16 cellular contexts compared by ENCODE assay signal in genomic region chr15:66964791-66965190, GRCh38.
DNase-seq lines count a peak whose midpoint lies in the region; ATAC-seq and TF ChIP-seq lines count a peak whose summit lies in the region.
"Had no signal": no experiment of that assay in that cellular context is flagged by ENCODE, and none has a peak within 500 bp of the region (broad histone marks: within the 10 kb centered on the region; RNA-seq: fewer than 3 reads in every experiment).

No MANE protein-coding gene starts in this region.

- no peak overlapping the region for H2BK5ac ChIP-seq in H9 (ENCODE audit: insufficient read length, low read length)

- H3K27me3 ChIP-seq in H9 (ENCODE audit: insufficient read depth, low read length), result no peaks in the 10 kb centered on the region

- no peak overlapping the region; the same call in 1 of the 2 replicates for H3K4ac ChIP-seq in H9 (ENCODE audit: low read depth, low read length)

- no peak overlapping the region for H4K8ac ChIP-seq in H9 (replicated peaks; ENCODE audit: insufficient read length, low read depth, low read length)

- H3K79me1 ChIP-seq in H9 (ENCODE audit: insufficient read depth, low read depth, low read length, poor library complexity, severe bottlenecking), result no peaks in the 10 kb centered on the region

- no peaks in the 10 kb centered on the region for H3K9me3 Mint-ChIP-seq in H9
- H3K9me3 Mint-ChIP-seq in dendritic cell treated with granulocyte-macrophage colony-stimulating factor and Interleukin-4, amounts not matched to agents 40 ng/mL and 50 ng/mL, for 4 days, result no peaks in the 10 kb centered on the region
- H3K9me3 Mint-ChIP-seq: CD4-positive, alpha-beta T cell; CD8-positive, alpha-beta memory T cell; HFFc6 had no signal

- H3K79me2 ChIP-seq in H9 (ENCODE audit: insufficient read depth, low read length), result no peaks in the 10 kb centered on the region

- no peak for TF ChIP-seq CTCF in H9 (conservative IDR thresholded peaks at IDR 0.05)

- H3K27ac Mint-ChIP-seq in H9, result no peak overlapping the region
- H3K27ac Mint-ChIP-seq in dendritic cell treated with granulocyte-macrophage colony-stimulating factor and Interleukin-4, amounts not matched to agents 40 ng/mL and 50 ng/mL, for 4 days, result peak overlapping the region; percentile 85
- H3K27ac Mint-ChIP-seq: CD4-positive, alpha-beta T cell; CD8-positive, alpha-beta memory T cell; HFFc6 had no signal

- no peak overlapping the region for H3K56ac ChIP-seq in H9 (ENCODE audit: insufficient read length, low read depth, low read length)

- H3K9me3 ChIP-seq in H9 (ENCODE audit: control insufficient read depth, low read depth, low read length), result no peaks in the 10 kb centered on the region

- peaks cover 4% of the 10 kb centered on the region for H3K27me3 Mint-ChIP-seq in H9 (ENCODE audit: low read depth)
- H3K27me3 Mint-ChIP-seq in dendritic cell treated with granulocyte-macrophage colony-stimulating factor and Interleukin-4, amounts not matched to agents 40 ng/mL and 50 ng/mL, for 4 days, result peaks cover 46% of the 10 kb centered on the region
- H3K27me3 Mint-ChIP-seq: CD4-positive, alpha-beta T cell had no signal

- no peak overlapping the region for H3K4me2 ChIP-seq in H9 (ENCODE audit: insufficient read depth, insufficient read length, low read length)

- no peaks in the 10 kb centered on the region for H3K4me1 ChIP-seq in H9 (ENCODE audit: insufficient read depth, low read length)
- H3K4me1 ChIP-seq: HAP-1 had no signal

- H4K5ac ChIP-seq in H9 (ENCODE audit: insufficient read length, low read depth, low read length), result no peak overlapping the region

- no peak overlapping the region for H2BK20ac ChIP-seq in H9 (ENCODE audit: low read depth, low read length, poor library complexity, severe bottlenecking)

- peak overlapping the region; percentile 29 for H3K18ac ChIP-seq in H9 (ENCODE audit: insufficient read length, low read depth, low read length)

- H2AFZ ChIP-seq in H9 (ENCODE audit: low read length), result no peak overlapping the region
- H2AFZ ChIP-seq: GM23248 had no signal

- H4K20me1 ChIP-seq in H9 (ENCODE audit: control insufficient read depth, insufficient read depth, insufficient read length), result no peaks in the 10 kb centered on the region

- H3K23ac ChIP-seq in H9 (ENCODE audit: insufficient read length, low read depth, low read length), result no peak overlapping the region

- no peaks in the 10 kb centered on the region for H3K36me3 Mint-ChIP-seq in H9 (ENCODE audit: insufficient read depth in 1 of 3, low read depth in 3 of 3)
- no peaks in the 10 kb centered on the region for H3K36me3 Mint-ChIP-seq in dendritic cell treated with granulocyte-macrophage colony-stimulating factor and Interleukin-4, amounts not matched to agents 40 ng/mL and 50 ng/mL, for 4 days (ENCODE audit: low read depth)
- H3K36me3 Mint-ChIP-seq: CD8-positive, alpha-beta memory T cell had no signal

- H3K4me3 Mint-ChIP-seq in H9, result no peak overlapping the region
- H3K4me3 Mint-ChIP-seq in dendritic cell treated with granulocyte-macrophage colony-stimulating factor and Interleukin-4, amounts not matched to agents 40 ng/mL and 50 ng/mL, for 4 days, result no peak overlapping the region
- H3K4me3 Mint-ChIP-seq: CD4-positive, alpha-beta T cell; CD8-positive, alpha-beta memory T cell; HFFc6 had no signal

- no CpG with 5 or more reads among the region's 9 CpGs for WGBS in H9 (ENCODE audit: extremely low coverage, insufficient read length, low lambda C conversion rate)

- no peaks in the 10 kb centered on the region for H3K23me2 ChIP-seq in H9 (ENCODE audit: insufficient read length, low read depth, low read length, poor library complexity, severe bottlenecking)

- H2AK5ac ChIP-seq in H9 (ENCODE audit: insufficient read length, low read length), result no peak overlapping the region

- H2BK12ac ChIP-seq in H9 (ENCODE audit: insufficient read length, low read depth, low read length), result no peak overlapping the region

- H3K9ac ChIP-seq in H9 (ENCODE audit: extremely low read depth, insufficient read length, low read length), result no peak overlapping the region
- H3K9ac ChIP-seq: GM23248 had no signal

- intact Hi-C loops in dendritic cell treated with granulocyte-macrophage colony-stimulating factor and Interleukin-4, amounts not matched to agents 40 ng/mL and 50 ng/mL, for 4 days (cut with micrococcal nuclease), result loop anchor here (10.0 kb wide), 1 partner anchor 60 kb away; no protein-coding TSS in a partner anchor

- no peak for DNase-seq in H9
- peak; percentile 18 for DNase-seq in left lobe of liver (ENCODE audit: low spot score)
- no peak for DNase-seq in stimulated activated CD4-positive, alpha-beta T cell treated with anti-CD3 and anti-CD28 coated beads, Interleukin-1b, Interleukin-23, amount 100 ng/mL, for 48 hours
- DNase-seq: CD4-positive, alpha-beta T cell; CD8-positive, alpha-beta memory T cell; DMS 273 treated with DMSO at 0.1 percent for 48 hours; DMS79; GF-D8; GM23248; HFFc6 had no signal

- H3K27ac ChIP-seq in H9 (ENCODE audit: insufficient read length, low read depth, low read length), result no peak overlapping the region
- H3K27ac ChIP-seq: C4-2B, GM23248 had no signal

- H2BK15ac ChIP-seq in H9 (ENCODE audit: low read depth, low read length), result no peak overlapping the region

- no peak for ATAC-seq in left lobe of liver
- no peak for ATAC-seq in GM21529 (IDR thresholded peaks at IDR 0.05; ENCODE audit: unreplicated experiment)
- ATAC-seq in GM21717 (IDR thresholded peaks at IDR 0.05; ENCODE audit: unreplicated experiment), result no peak
- ATAC-seq in HG03439 (IDR thresholded peaks at IDR 0.05; ENCODE audit: unreplicated experiment), result no peak

- H3K14ac ChIP-seq in H9 (ENCODE audit: insufficient read depth, low read length), result no peak overlapping the region

- H4K91ac ChIP-seq in H9 (ENCODE audit: insufficient read length, low read depth, low read length), result no peak overlapping the region

- peaks cover 17 to 22% of the 10 kb centered on the region in 2 experiments for H3K4me1 Mint-ChIP-seq in H9
- H3K4me1 Mint-ChIP-seq in dendritic cell treated with granulocyte-macrophage colony-stimulating factor and Interleukin-4, amounts not matched to agents 40 ng/mL and 50 ng/mL, for 4 days (ENCODE audit: low read depth), result peaks cover 39% of the 10 kb centered on the region

- no peak overlapping the region for H2BK120ac ChIP-seq in H9 (ENCODE audit: low read depth, low read length, poor library complexity, severe bottlenecking)

- H3T11ph ChIP-seq in H9 (ENCODE audit: low read length), result no peak overlapping the region
